ENCODE assay signal across 12 cellular contexts in the genomic region with DNA sequence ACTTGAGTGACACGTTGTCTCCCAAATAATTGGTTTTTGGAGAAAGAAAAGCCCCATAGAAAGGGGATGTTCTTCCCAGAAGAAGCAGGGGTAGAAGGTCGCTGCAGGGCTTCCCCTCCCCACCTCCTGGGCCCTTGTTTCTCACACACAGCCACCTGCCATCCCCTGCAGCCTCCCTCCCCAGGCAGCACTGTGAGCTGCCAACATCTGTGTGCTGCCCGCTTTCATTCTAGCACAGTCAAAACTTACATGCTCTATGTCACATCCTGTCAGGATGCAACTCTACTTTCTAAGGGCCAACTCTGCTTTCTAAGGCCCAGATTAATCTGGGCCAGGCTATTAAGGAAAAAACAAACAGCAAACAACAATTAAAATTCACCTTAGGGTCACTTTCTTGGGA.
DNase-seq lines count a peak whose midpoint lies in the region; ATAC-seq and TF ChIP-seq lines count a peak whose summit lies in the region.
"Had no signal": no experiment of that assay in that cellular context is flagged by ENCODE, and none has a peak within 500 bp of the region (broad histone marks: within the 10 kb centered on the region; RNA-seq: fewer than 3 reads in every experiment).

No MANE protein-coding gene starts in this region.

- TF ChIP-seq CTCF in MM.1S (IDR thresholded peaks at IDR 0.05; ENCODE audit: low read length) (no peak), transverse colon (IDR thresholded peaks at IDR 0.05) (no peak)

- H3K27ac ChIP-seq in MM.1S (ENCODE audit: low read length) (peak overlapping the region; percentile 86), transverse colon (no peak overlapping the region)
- H3K27ac ChIP-seq: PC-9, skin epidermis had no signal

- CTCF ChIA-PET in HEK293T (lab: Yijun Ruan, JAX) = no interaction called here

- no peaks in the 10 kb centered on the region for H3K9me2 ChIP-seq in MM.1S (replicated peaks; ENCODE audit: insufficient read depth, low read length)

- no peaks in the 10 kb centered on the region for H3K9me3 ChIP-seq in MM.1S (replicated peaks; ENCODE audit: insufficient read depth, low read length)
- no peaks in the 10 kb centered on the region for H3K9me3 ChIP-seq in transverse colon

- peak; percentile 83 for ATAC-seq in HG02840 (IDR thresholded peaks at IDR 0.05; ENCODE audit: low FRiP score, unreplicated experiment)
- ATAC-seq: stimulated activated naive CD8-positive, alpha-beta T cell treated with anti-CD3 and anti-CD28 coated beads, Interleukin-15, Interleukin-2, amounts not matched to agents 100 U/mL and 50 U/mL, for 24 hours had no signal

- no peaks in the 10 kb centered on the region for H4K20me1 ChIP-seq in MM.1S (ENCODE audit: insufficient read depth, low read length)

- in situ Hi-C loops in transverse colon (cut with MboI; ENCODE audit: low pct_ligation_motif_present in 1 of 4, low pct_unique_long_range_greater_than_20kb in 1 of 4, low sequenced_read_pairs in 3 of 4) = no loop called here

- H3F3A ChIP-seq in MM.1S (ENCODE audit: insufficient read depth, low read length) = peaks cover 17% of the 10 kb centered on the region

- peak overlapping the region; percentile 69 for H3K4me2 ChIP-seq in MM.1S (ENCODE audit: low read depth, low read length)
- H3K4me2 ChIP-seq: PC-9 had no signal

- H3K4me1 ChIP-seq in MM.1S (ENCODE audit: low read length) (peaks cover 45% of the 10 kb centered on the region), transverse colon (no peaks in the 10 kb centered on the region)

- intact Hi-C loops in transverse colon (cut with DNase I; ENCODE audit: low total_unique reads) = no loop called here

- POLR2A ChIA-PET in HEK293T (lab: Yijun Ruan, JAX) = no interaction called here

- TF ChIP-seq POLR2A in transverse colon (IDR thresholded peaks at IDR 0.05) = no peak

- H3K79me2 ChIP-seq in MM.1S (ENCODE audit: low read length) = no peaks in the 10 kb centered on the region

- H3K9ac ChIP-seq in MM.1S (ENCODE audit: low read length) = peak overlapping the region; percentile 29; the same call in 1 of the 2 replicates

- no peaks in the 10 kb centered on the region for H3K27me3 ChIP-seq in MM.1S (replicated peaks; ENCODE audit: insufficient read depth, low read length)
- H3K27me3 ChIP-seq in transverse colon = no peaks in the 10 kb centered on the region

- no peak for TF ChIP-seq EP300 in transverse colon (IDR thresholded peaks at IDR 0.05; ENCODE audit: low read depth)

- peak overlapping the region; percentile 19; the same call in 1 of the 2 replicates for H3K4me3 ChIP-seq in MM.1S (ENCODE audit: low read length)
- H3K4me3 ChIP-seq in transverse colon = no peak overlapping the region
- H3K4me3 ChIP-seq: PC-9, skin epidermis had no signal

- DNase-seq in GM19240 (ENCODE audit: insufficient read length, low spot score) (peak; percentile 19), MM.1S (peak; percentile 91), transverse colon (peak; percentile 20), DMS153 (lab: John Stamatoyannopoulos, UW) (no peak), HEK293T (ENCODE audit: extremely low spot score) (no peak)
- no peak for DNase-seq in activated CD4-positive, alpha-beta T cell treated with anti-CD3 and anti-CD28 coated beads for 1 hour
- DNase-seq: activated CD4-positive, alpha-beta memory T cell treated with anti-CD3 and anti-CD28 coated beads for 36 hours; aorta; PC-9; stimulated activated naive CD8-positive, alpha-beta T cell treated with anti-CD3 and anti-CD28 coated beads, Interleukin-15, Interleukin-2, amounts not matched to agents 100 U/mL and 50 U/mL, for 24 hours had no signal

- H2AFZ ChIP-seq in MM.1S (ENCODE audit: low read length) = peak overlapping the region; percentile 58
- H2AFZ ChIP-seq: PC-9 had no signal

- 68 to 72% methylated on average over 3 of the region's 3 CpGs for WGBS in transverse colon (ENCODE audit: low coverage in 1 of 2), 2 donors

- H3K36me3 ChIP-seq in MM.1S (replicated peaks; ENCODE audit: insufficient read depth, low read length) (no peaks in the 10 kb centered on the region), transverse colon (no peaks in the 10 kb centered on the region)

TF ChIP-seq in HEK293T, 16 proteins besides CTCF, POLR2A, EP300 and RAD21:
- TF ChIP-seq CTBP1 (IDR thresholded peaks at IDR 0.05; ENCODE audit: borderline replicate concordance) (no peak), PKNOX1 (IDR thresholded peaks at IDR 0.05) (no peak), FOXM1 (IDR thresholded peaks at IDR 0.05; ENCODE audit: borderline replicate concordance) (no peak), NFRKB (IDR thresholded peaks at IDR 0.05) (no peak), SP1 (IDR thresholded peaks at IDR 0.05) (no peak), ARNT (IDR thresholded peaks at IDR 0.05) (no peak), HDGF (IDR thresholded peaks at IDR 0.05; ENCODE audit: borderline replicate concordance) (no peak)

Comparison
In these comparisons a context has a peak if more than half of its experiments do, and no peak if none do; other contexts are left out.
1. DNase-seq: peak in GM19240 (single experiment), MM.1S (single experiment) and transverse colon (single experiment); none in activated CD4-positive, alpha-beta T cell treated with anti-CD3 and anti-CD28 coated beads for 1 hour (single experiment), DMS153 (single experiment) and HEK293T (single experiment).